ENCODE assay signal across 8 cellular contexts in genomic region chr6:27890351-27891299, GRCh38. TPM values are rescaled to one million over a fixed set of nuclear protein-coding genes. Genes with fewer than 3 reads are reported as not detected.
A peak's percentile ranks its signal among the peaks of the same experiment; 100 is the strongest.
DNase-seq lines count a peak whose midpoint lies in the region; ATAC-seq and TF ChIP-seq lines count a peak whose summit lies in the region.

No MANE protein-coding gene starts in this region.

- no peaks in the 10 kb centered on the region for H3K27me3 Mint-ChIP-seq in activated CD4-positive, alpha-beta T cell treated with anti-CD3 and anti-CD28 coated beads for 36 hours

- H3K4me3 Mint-ChIP-seq in activated CD4-positive, alpha-beta T cell treated with anti-CD3 and anti-CD28 coated beads for 36 hours = no peak overlapping the region

- POLR2A ChIA-PET in activated CD4-positive, alpha-beta T cell treated with anti-CD3 and anti-CD28 coated beads for 36 hours (lab: Charles Lee) = interaction anchor here (0.6 to 10.2 kb wide), 25 partner anchors 12 to 1768 kb away, joined by 3 to 775 read pairs (median 5); partner anchors contain the start of gene ZNF184

- peak; percentile 39 for ATAC-seq in HG02571 (IDR thresholded peaks at IDR 0.05; ENCODE audit: unreplicated experiment)
- ATAC-seq in activated CD4-positive, alpha-beta T cell treated with anti-CD3 and anti-CD28 coated beads for 36 hours = peak; percentile 44
- ATAC-seq in stimulated activated naive CD8-positive, alpha-beta T cell treated with anti-CD3 and anti-CD28 coated beads, Interleukin-15, Interleukin-2, amounts not matched to agents 100 U/mL and 50 U/mL, for 24 hours = peak; percentile 41

- peak overlapping the region; percentile 88 for H3K27ac Mint-ChIP-seq in activated CD4-positive, alpha-beta T cell treated with anti-CD3 and anti-CD28 coated beads for 36 hours

- peaks cover 3% of the 10 kb centered on the region for H3K36me3 Mint-ChIP-seq in activated CD4-positive, alpha-beta T cell treated with anti-CD3 and anti-CD28 coated beads for 36 hours (ENCODE audit: low read depth)

- no peak for TF ChIP-seq CTCF in GM13977 (IDR thresholded peaks at IDR 0.05; ENCODE audit: extremely low read depth, insufficient read depth, missing control alignments)

- intact Hi-C loops in activated CD4-positive, alpha-beta T cell treated with anti-CD3 and anti-CD28 coated beads for 36 hours (cut with DNase I, micrococcal nuclease) = loop anchor here (1.0 to 10.0 kb wide), 11 partner anchors 17 to 1848 kb away; partner anchors contain the start of gene ZNF184 (in 1 of the 2)

- in situ Hi-C loops in GM13977 (cut with MboI; ENCODE audit: low pct_unique_long_range_greater_than_20kb, low sequenced_read_pairs, unreplicated experiment) = loop anchor here (10.0 kb wide), 2 partner anchors 86 to 736 kb away; a partner anchor contains a TSS

- peak; percentile 79 for DNase-seq in GM13977 (ENCODE audit: low spot score)
- DNase-seq in NCI-H1048 (lab: John Stamatoyannopoulos, UW) = peak; percentile 80
- DNase-seq in activated CD4-positive, alpha-beta T cell treated with anti-CD3 and anti-CD28 coated beads for 36 hours = peak; percentile 87
- DNase-seq in dermis blood vessel endothelial cell = peak; percentile 94
- peak; percentile 91 to 93 for DNase-seq in lung microvascular endothelial cell (ENCODE audit: low read depth in 2 of 2)
- DNase-seq in stimulated activated naive CD8-positive, alpha-beta T cell treated with anti-CD3 and anti-CD28 coated beads, Interleukin-15, Interleukin-2, amounts not matched to agents 100 U/mL and 50 U/mL, for 24 hours = peak; percentile 79
- no peak for DNase-seq in GM19238 (ENCODE audit: insufficient read length, low spot score)

- peaks cover 29% of the 10 kb centered on the region for H3K4me1 Mint-ChIP-seq in activated CD4-positive, alpha-beta T cell treated with anti-CD3 and anti-CD28 coated beads for 36 hours

- CTCF ChIA-PET in activated CD4-positive, alpha-beta T cell treated with anti-CD3 and anti-CD28 coated beads for 36 hours (lab: Charles Lee) = interaction anchor here (0.7 to 2.7 kb wide), 12 partner anchors 9 to 763 kb away, joined by 3 to 20 read pairs (median 4); a partner anchor contains a TSS

- H3K9me3 Mint-ChIP-seq in activated CD4-positive, alpha-beta T cell treated with anti-CD3 and anti-CD28 coated beads for 36 hours (ENCODE audit: low read depth) = no peaks in the 10 kb centered on the region

RNA-seq across cellular contexts. Expression of gene OR2B2, which starts 21.6 kb away (rescaled TPM):
- total RNA-seq in activated CD4-positive, alpha-beta T cell treated with anti-CD3 and anti-CD28 coated beads for 36 hours = not detected
- not detected in 2 replicates for total RNA-seq in dermis blood vessel endothelial cell
- total RNA-seq in lung microvascular endothelial cell = not detected in 2 replicates
